29 cellular contexts compared by ENCODE assay signal in genomic region chrX:34859191-34859590, GRCh38.
"Had no signal": no experiment of that assay in that cellular context is flagged by ENCODE, and none has a peak within 500 bp of the region (broad histone marks: within the 10 kb centered on the region; RNA-seq: fewer than 3 reads in every experiment).

No MANE protein-coding gene starts in this region.

- H3K27me3 ChIP-seq: gastrocnemius medialis, hepatocyte, neutrophil, right lobe of liver had no signal

- H2AFZ ChIP-seq: hepatocyte had no signal

- H3K4me1 ChIP-seq: gastrocnemius medialis, left ventricle myocardium inferior, right lobe of liver had no signal

- H3K36me3 ChIP-seq: gastrocnemius medialis, left ventricle myocardium inferior, neutrophil, right lobe of liver, thoracic aorta had no signal

- DNase-seq: activated CD4-positive, alpha-beta T cell treated with anti-CD3 and anti-CD28 coated beads for 4 hours; activated CD4-positive, alpha-beta T cell treated with anti-CD3 and anti-CD28 coated beads, Interleukin-2, amount 50 U/mL, for 4 hours; activated CD8-positive, alpha-beta memory T cell treated with anti-CD3 and anti-CD28 coated beads for 24 hours; activated gamma-delta T cell treated with Interleukin-2 at 50 U/mL for 16 hours; activated naive CD4-positive, alpha-beta T cell treated with anti-CD3 and anti-CD28 coated beads, Interleukin-2, amount 50 U/mL, for 16 hours; activated T-cell treated with anti-CD3 and anti-CD28 coated beads, Interleukin-2, amount 50 U/mL, for 1 hour; amygdala; caudate nucleus; cortex of kidney; effector memory CD8-positive, alpha-beta T cell; erythroblast; gastrocnemius medialis; glutamatergic neuron; islet precursor cell; left ventricle myocardium inferior; mucosa of descending colon; naive B cell; nephron progenitor cell; right lobe of liver; stimulated activated CD4-positive, alpha-beta T cell treated with anti-CD3 and anti-CD28 coated beads, Interleukin-12 subunit alpha, Interleukin-12 subunit beta, amount 100 ng/mL, for 4 hours; stimulated activated CD4-positive, alpha-beta T cell treated with anti-CD3 and anti-CD28 coated beads, Interleukin-4, amount 100 ng/mL, for 24 hours; trophoblast cell had no signal

- H3K4me3 ChIP-seq: gastrocnemius medialis, hepatocyte, left ventricle myocardium inferior, mucosa of descending colon, right lobe of liver, skin epidermis, thoracic aorta had no signal

- ATAC-seq: activated T-helper 17 cell treated with anti-CD3 and anti-CD28 coated beads, Interleukin-2, amount 50 U/mL, for 72 hours; effector memory CD8-positive, alpha-beta T cell; gastrocnemius medialis; mucosa of descending colon; right lobe of liver; stimulated activated effector memory CD8-positive, alpha-beta T cell treated with anti-CD3 and anti-CD28 coated beads, Interleukin-12 subunit alpha, Interleukin-12 subunit beta, amount 100 ng/mL, for 72 hours had no signal

- H3K9me3 ChIP-seq: gastrocnemius medialis, left ventricle myocardium inferior, mucosa of descending colon, neutrophil, right lobe of liver, thoracic aorta had no signal

- H3K79me2 ChIP-seq: hepatocyte had no signal

- H3K4me2 ChIP-seq: hepatocyte had no signal

- H3K27ac ChIP-seq: gastrocnemius medialis, hepatocyte, left ventricle myocardium inferior, neutrophil, right lobe of liver, skin epidermis, thoracic aorta, VCaP had no signal
